In genomic region chr14:99751539-99752485, GRCh38 we compare ENCODE assay signal across 12 cellular contexts. TPM values are rescaled to one million over a fixed set of nuclear protein-coding genes. Genes with fewer than 3 reads are reported as not detected.
DNase-seq lines count a peak whose midpoint lies in the region; ATAC-seq and TF ChIP-seq lines count a peak whose summit lies in the region.
"Had no signal": no experiment of that assay in that cellular context is flagged by ENCODE, and none has a peak within 500 bp of the region (broad histone marks: within the 10 kb centered on the region; RNA-seq: fewer than 3 reads in every experiment).

No MANE protein-coding gene starts in this region.

- H3K9ac ChIP-seq in parathyroid adenoma, result no peak overlapping the region

- no peak overlapping the region for H3K4me2 ChIP-seq in parathyroid adenoma (ENCODE audit: low read length)

- no peak overlapping the region for H2AFZ ChIP-seq in parathyroid adenoma

- H3K36me3 ChIP-seq in parathyroid adenoma (ENCODE audit: control insufficient read depth, insufficient read depth, low read length), result no peaks in the 10 kb centered on the region

- H3K9me3 ChIP-seq in parathyroid adenoma (ENCODE audit: control insufficient read depth, low read length), result no peaks in the 10 kb centered on the region

- no peaks in the 10 kb centered on the region for H3K79me2 ChIP-seq in parathyroid adenoma

- H3K4me3 ChIP-seq in fibroblast of villous mesenchyme (ENCODE audit: low read depth, low read length), result no peak overlapping the region
- H3K4me3 ChIP-seq in parathyroid adenoma (ENCODE audit: low read depth, low read length), result no peak overlapping the region
- H3K4me3 ChIP-seq: K562 had no signal

- no peaks in the 10 kb centered on the region for H3K4me1 ChIP-seq in parathyroid adenoma

- ATAC-seq in left lobe of liver, result no peak
- ATAC-seq in GM21528 (IDR thresholded peaks at IDR 0.05; ENCODE audit: low FRiP score, unreplicated experiment), result no peak
- ATAC-seq: K562 had no signal

- H3K27me3 ChIP-seq in parathyroid adenoma (ENCODE audit: control insufficient read depth, insufficient read depth, low read length), result no peaks in the 10 kb centered on the region

- DNase-seq in Daoy (ENCODE audit: low read depth), result peak; percentile 71
- DNase-seq in RPMI7951 (ENCODE audit: low read depth), result peak; percentile 67
- DNase-seq in fibroblast of villous mesenchyme (ENCODE audit: low read depth), result peak; percentile 69
- no peak for DNase-seq in SHP77 treated with DMSO at 0.1 percent for 48 hours (lab: John Stamatoyannopoulos, UW)
- no peak for DNase-seq in NCI-H446 (lab: John Stamatoyannopoulos, UW)
- no peak for DNase-seq in left lobe of liver (ENCODE audit: low spot score)
- DNase-seq: amygdala, NCI-H446 treated with DMSO at 0.1 percent for 48 hours, nucleus accumbens had no signal

- TF ChIP-seq CTCF in fibroblast of villous mesenchyme (IDR thresholded peaks at IDR 0.05; ENCODE audit: insufficient read depth, low read depth, low read length) (no peak), parathyroid adenoma (IDR thresholded peaks at IDR 0.05) (no peak)

- H3K27ac ChIP-seq in parathyroid adenoma, result peak overlapping the region; percentile 19

RNA-seq across cellular contexts. Expression of gene EML1, which starts 41.4 kb away (rescaled TPM):
- 95.5 and 101 TPM in 2 replicates for total RNA-seq in Daoy (2014; rRNA removed; shearing (Covaris generic))
- total RNA-seq in RPMI7951 (2014; rRNA removed; shearing (Covaris generic)), result 3.3 and 8.2 TPM in 2 replicates
- total RNA-seq in fibroblast of villous mesenchyme, result 23.8 and 34.5 TPM in 2 replicates
- total RNA-seq in left lobe of liver, result 5.1 TPM

Comparison
In these comparisons a context has a peak if more than half of its experiments do, and no peak if none do; other contexts are left out.
1. DNase-seq: peak in Daoy (single experiment), RPMI7951 (single experiment) and fibroblast of villous mesenchyme (single experiment); none in SHP77 treated with DMSO at 0.1 percent for 48 hours (single experiment), NCI-H446 (0 of 2) and left lobe of liver (single experiment).